In the genomic region with DNA sequence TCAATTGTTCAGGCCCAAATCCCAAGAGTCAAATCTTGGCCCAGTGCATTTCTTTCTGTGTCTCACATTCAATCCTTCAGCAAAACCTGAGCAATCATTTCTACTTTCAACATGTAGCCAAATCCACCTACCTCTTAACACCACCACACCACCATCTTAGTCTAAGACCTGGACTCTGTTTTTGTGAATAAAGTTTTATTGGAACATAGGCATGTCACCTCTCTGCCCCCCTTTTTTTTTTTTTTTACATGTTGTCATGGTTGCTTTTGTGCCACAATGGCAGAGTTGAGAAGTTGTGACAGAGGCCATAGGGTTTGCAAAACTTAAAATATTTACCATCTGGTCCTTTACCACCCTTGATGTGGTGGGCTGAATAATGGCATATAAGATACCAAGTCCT, we compare ENCODE assay signal across 8 cellular contexts.
"Had no signal": no experiment of that assay in that cellular context is flagged by ENCODE, and none has a peak within 500 bp of the region (broad histone marks: within the 10 kb centered on the region; RNA-seq: fewer than 3 reads in every experiment).

No MANE protein-coding gene starts in this region.

- DNase-seq: H9, HCEC 1CT, IMR-90, KBM-7 had no signal

- ATAC-seq: GM23338 had no signal

- H3K4me2 ChIP-seq: GM23338 had no signal

- H3K4me3 Mint-ChIP-seq: GM23338, H9 had no signal

- H3K27ac ChIP-seq: HL-60 had no signal

- H2AFZ ChIP-seq: GM23338 had no signal

- H3K4me3 ChIP-seq: GM23338 had no signal

- H3K27ac Mint-ChIP-seq: GM23338, H9 had no signal

- FAIRE-seq: H1, H54 had no signal
